In genomic region chr20:25407311-25408169, GRCh38 we compare ENCODE assay signal across 8 cellular contexts. TPM values are rescaled to one million over a fixed set of nuclear protein-coding genes. Genes with fewer than 3 reads are reported as not detected.
DNase-seq lines count a peak whose midpoint lies in the region; ATAC-seq, FAIRE-seq and TF ChIP-seq lines count a peak whose summit lies in the region.

Gene GINS1, plus strand, starts transcription at chr20:25407673. Its CDS starts 148 bp downstream, at chr20:25407821.

- FAIRE-seq in GM18507 (lab: Jason Lieb, UNC) = peak; percentile 95

- intact Hi-C loops in ascending aorta (cut with DNase I) (no loop called here), aorta (cut with DNase I) (no loop called here)

- H3K4me1 ChIP-seq in ascending aorta = peaks cover 0 to 13% of the 10 kb centered on the region in 2 donors
- no peaks in the 10 kb centered on the region for H3K4me1 ChIP-seq in rectal smooth muscle tissue (ENCODE audit: control insufficient read depth, insufficient read depth, low read length)
- H3K4me1 ChIP-seq in aorta (ENCODE audit: control insufficient read depth in 1 of 2, insufficient read depth in 2 of 2, low read length in 2 of 2) = no peaks in the 10 kb centered on the region

- TF ChIP-seq CTCF in ascending aorta (IDR thresholded peaks at IDR 0.05) = no peak

- WGBS in aorta, 2 donors = 1% methylated on average over 56 of the region's 56 CpGs

- peak; percentile 81 for ATAC-seq in HG02938 (IDR thresholded peaks at IDR 0.05; ENCODE audit: unreplicated experiment)
- peak; percentile 93 for ATAC-seq in aorta (ENCODE audit: low FRiP score)

- H3K4me3 ChIP-seq in ascending aorta (peak within 1 kb of the TSS; percentile 71 to 86), rectal smooth muscle tissue (ENCODE audit: low read length) (peak within 1 kb of the TSS; percentile 84), aorta (ENCODE audit: low read length in 2 of 2) (peak within 1 kb of the TSS; percentile 55 to 81)

- H3K9ac ChIP-seq in rectal smooth muscle tissue (ENCODE audit: low read length) = peak within 1 kb of the TSS; percentile 66

- H3K36me3 ChIP-seq in ascending aorta (no peaks in the 10 kb centered on the region), rectal smooth muscle tissue (ENCODE audit: control insufficient read depth, insufficient read depth, low read length) (no peaks in the 10 kb centered on the region), aorta (ENCODE audit: control insufficient read depth in 1 of 2, insufficient read depth in 2 of 2, low read length in 1 of 2) (no peaks in the 10 kb centered on the region)

- H3K9me3 ChIP-seq in ascending aorta = no peaks in the 10 kb centered on the region
- H3K9me3 ChIP-seq in aorta (ENCODE audit: control insufficient read depth, low read length) = peaks cover 7% of the 10 kb centered on the region

- H3K27ac ChIP-seq in ascending aorta = no peak within 1 kb of the TSS
- H3K27ac ChIP-seq in rectal smooth muscle tissue (ENCODE audit: low read depth, low read length) = peak within 1 kb of the TSS; percentile 41
- H3K27ac ChIP-seq in aorta (ENCODE audit: low read depth in 1 of 2, low read length in 2 of 2) = peak within 1 kb of the TSS in 1 of 2 donors; percentile 48

- DNase-seq in GM18507 (ENCODE audit: extremely low spot score, insufficient read length, low read depth) (peak; percentile 87), NCI-H1694 (lab: John Stamatoyannopoulos, UW) (peak; percentile 91), T-helper 2 cell (peak; percentile 53 to 88 (median 64)), ascending aorta (ENCODE audit: low spot score in 2 of 2) (peak in 1 of 2 donors; percentile 81), hepatic stellate cell (ENCODE audit: low spot score) (peak; percentile 93), aorta (peak; percentile 84 to 94)

- H3K27me3 ChIP-seq in ascending aorta = no peaks in the 10 kb centered on the region
- no peaks in the 10 kb centered on the region for H3K27me3 ChIP-seq in rectal smooth muscle tissue (ENCODE audit: control insufficient read depth, insufficient read depth, low read length)
- H3K27me3 ChIP-seq in aorta (ENCODE audit: control insufficient read depth in 1 of 2, insufficient read depth in 2 of 2, low read length in 1 of 2) = no peaks in the 10 kb centered on the region

RNA-seq across cellular contexts. Expression of gene GINS1, which starts in this region (rescaled TPM):
- not detected for total RNA-seq in ascending aorta
- total RNA-seq in aorta = 1 to 10 TPM; 1.2 to 1.5 TPM
- 1 to 10 TPM in 1 of 2 donors, under 1 TPM in 1; 0.28 to 1.3 TPM for polyA plus RNA-seq in aorta
